In the genomic region with DNA sequence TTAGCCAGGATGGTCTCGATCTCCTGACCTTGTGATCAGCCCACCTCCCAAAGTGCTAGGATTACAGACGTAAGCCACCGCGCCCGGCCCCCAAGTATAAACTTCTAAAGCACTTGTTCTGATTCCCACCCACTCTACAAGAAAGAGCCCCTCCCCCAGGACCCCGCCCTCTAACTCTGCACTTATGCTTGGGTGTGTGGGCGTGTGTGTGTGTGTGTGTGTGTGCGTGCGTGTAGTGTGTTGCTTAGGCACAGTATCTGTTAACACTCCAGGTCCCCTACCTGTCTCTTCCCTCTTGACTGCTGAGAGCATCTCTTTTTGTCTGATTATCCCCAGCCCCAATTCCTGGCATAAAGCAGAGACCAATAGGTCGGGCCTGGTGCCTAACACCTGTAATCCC, we compare ENCODE assay signal across 29 cellular contexts. TPM values are rescaled to one million over a fixed set of nuclear protein-coding genes. Genes with fewer than 3 reads are reported as not detected.
"Had no signal": no experiment of that assay in that cellular context is flagged by ENCODE, and none has a peak within 500 bp of the region (broad histone marks: within the 10 kb centered on the region; RNA-seq: fewer than 3 reads in every experiment).

No MANE protein-coding gene starts in this region.

- H3K4me1 ChIP-seq: foreskin keratinocyte had no signal

- H3K27me3 ChIP-seq: adrenal gland, body of pancreas had no signal

- H3K27ac ChIP-seq: adrenal gland, body of pancreas, esophagus muscularis mucosa, foreskin keratinocyte, gastrocnemius medialis, WERI-Rb-1 had no signal

- H3K36me3 ChIP-seq: adrenal gland, esophagus muscularis mucosa, gastrocnemius medialis, WERI-Rb-1 had no signal

- H3K4me3 ChIP-seq: adrenal gland, body of pancreas, esophagus muscularis mucosa, gastrocnemius medialis had no signal

- DNase-seq: activated B cell treated with CpG ODN at 0.5 μM for 24 hours; activated CD4-positive, alpha-beta T cell treated with anti-CD3 and anti-CD28 coated beads for 48 hours; activated CD4-positive, alpha-beta T cell treated with anti-CD3 and anti-CD28 coated beads, Interleukin-2, amount 50 U/mL, for 1 hour; activated CD4-positive, alpha-beta T cell treated with anti-CD3 and anti-CD28 coated beads, Interleukin-2, amount 50 U/mL, for 48 hours; activated CD8-positive, alpha-beta memory T cell treated with anti-CD3 and anti-CD28 coated beads, Interleukin-2, amount 50 U/mL, for 48 hours; activated naive CD4-positive, alpha-beta T cell treated with anti-CD3 and anti-CD28 coated beads for 36 hours; activated naive CD8-positive, alpha-beta T cell treated with anti-CD3 and anti-CD28 coated beads for 36 hours; activated naive CD8-positive, alpha-beta T cell treated with anti-CD3 and anti-CD28 coated beads, Interleukin-2, amount 50 U/mL, for 24 hours; activated T-cell treated with anti-CD3 and anti-CD28 coated beads for 4 hours; activated T-cell treated with anti-CD3 and anti-CD28 coated beads, Interleukin-2, amount 50 U/mL, for 24 hours; activated T-cell treated with anti-CD3 and anti-CD28 coated beads, Interleukin-2, amount 50 U/mL, for 72 hours; adrenal gland; amygdala; aorta; body of pancreas; cortex of kidney; dermis blood vessel endothelial cell; effector CD4-positive, alpha-beta T cell; effector memory CD8-positive, alpha-beta T cell; erythroblast; foreskin keratinocyte; gastrocnemius medialis; glutamatergic neuron; T-helper 1 cell; T-helper 17 cell; T1000; WERI-Rb-1 had no signal

- H3K9me3 ChIP-seq: adrenal gland, body of pancreas, esophagus muscularis mucosa, gastrocnemius medialis had no signal

RNA-seq across cellular contexts. Expression of a gene that starts 6.0 kb away (rescaled TPM):
- total RNA-seq: activated B cell treated with CpG ODN at 0.5 μM for 24 hours; activated naive CD4-positive, alpha-beta T cell treated with anti-CD3 and anti-CD28 coated beads for 36 hours; activated naive CD8-positive, alpha-beta T cell treated with anti-CD3 and anti-CD28 coated beads for 36 hours; activated T-cell treated with anti-CD3 and anti-CD28 coated beads, Interleukin-2, amount 50 U/mL, for 72 hours; aorta; body of pancreas; chondrocyte; dermis blood vessel endothelial cell; foreskin keratinocyte; gastrocnemius medialis had no signal

RNA-seq across cellular contexts. Expression of a gene that starts 50.7 kb away (rescaled TPM):
- total RNA-seq: activated naive CD4-positive, alpha-beta T cell treated with anti-CD3 and anti-CD28 coated beads for 36 hours; chondrocyte; dermis blood vessel endothelial cell had no signal
